In the genomic region with DNA sequence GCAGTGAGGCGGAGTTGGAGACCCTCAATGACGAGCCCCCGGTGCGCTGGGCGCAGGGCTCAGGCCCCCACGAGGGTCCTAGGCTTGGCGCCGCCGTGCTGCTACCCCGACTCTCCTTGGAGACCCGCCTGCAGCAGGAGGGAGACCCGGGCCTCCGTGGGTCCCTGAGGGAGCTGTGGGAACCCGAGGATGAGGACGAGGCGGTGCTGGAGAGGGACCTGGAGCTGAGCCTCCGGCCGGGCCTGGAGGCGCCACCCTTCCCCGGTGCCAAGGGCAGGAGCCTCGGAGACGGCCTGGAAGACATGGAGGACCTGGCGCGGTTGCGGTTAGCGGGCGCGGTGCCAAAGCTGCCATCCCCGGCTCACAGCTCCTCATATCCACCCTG, we compare ENCODE assay signal across 8 cellular contexts.
A peak's percentile ranks its signal among the peaks of the same experiment; 100 is the strongest.
DNase-seq lines count a peak whose midpoint lies in the region; ATAC-seq and TF ChIP-seq lines count a peak whose summit lies in the region.

No MANE protein-coding gene starts in this region.

- no peaks in the 10 kb centered on the region for H3K79me2 ChIP-seq in SU-DHL-6 (ENCODE audit: insufficient read depth, low read length)

- H3K4me3 ChIP-seq in SU-DHL-6 (ENCODE audit: insufficient read depth, low read length, poor library complexity, severe bottlenecking) (peak overlapping the region; percentile 46), iPS-15b (ENCODE audit: low read depth, low read length) (peak overlapping the region; percentile 59)

- H3K36me3 ChIP-seq in SU-DHL-6 (ENCODE audit: low read length) (no peaks in the 10 kb centered on the region), iPS-15b (ENCODE audit: control insufficient read depth, insufficient read depth, low read length) (no peaks in the 10 kb centered on the region)

- H3K9me2 ChIP-seq in SU-DHL-6 (replicated peaks; ENCODE audit: insufficient read depth, low read length), result no peaks in the 10 kb centered on the region

- peak overlapping the region; percentile 46 for H2AFZ ChIP-seq in SU-DHL-6 (ENCODE audit: low read depth, low read length, severe bottlenecking)

- no peak overlapping the region for H3K27ac Mint-ChIP-seq in stimulated activated effector memory CD8-positive, alpha-beta T cell treated with anti-CD3 and anti-CD28 coated beads, Interleukin-12 subunit alpha, Interleukin-12 subunit beta, amount 100 ng/mL, for 72 hours
- no peak overlapping the region for H3K27ac Mint-ChIP-seq in activated naive CD4-positive, alpha-beta T cell treated with anti-CD3 and anti-CD28 coated beads, Interleukin-2, amount 10 ng/mL, durations not matched to agents 7 days and 5 days

- no peaks in the 10 kb centered on the region for H4K20me1 ChIP-seq in SU-DHL-6 (ENCODE audit: low read depth, low read length)

- DNase-seq in NCI-H1092 treated with DMSO at 0.1 percent for 48 hours (lab: John Stamatoyannopoulos, UW) (peak; percentile 15), NCI-H1092 (lab: John Stamatoyannopoulos, UW) (no peak), NCI-H226 (no peak)
- DNase-seq in stimulated activated effector memory CD8-positive, alpha-beta T cell treated with anti-CD3 and anti-CD28 coated beads, Interleukin-12 subunit alpha, Interleukin-12 subunit beta, amount 100 ng/mL, for 72 hours (ENCODE audit: low spot score in 2 of 2), result no peak
- no peak for DNase-seq in activated naive CD4-positive, alpha-beta T cell treated with anti-CD3 and anti-CD28 coated beads, Interleukin-2, amount 10 ng/mL, durations not matched to agents 7 days and 5 days
- no peak for DNase-seq in activated CD8-positive, alpha-beta memory T cell treated with anti-CD3 and anti-CD28 coated beads for 24 hours

- peaks cover 8% of the 10 kb centered on the region for H3K4me1 Mint-ChIP-seq in stimulated activated effector memory CD8-positive, alpha-beta T cell treated with anti-CD3 and anti-CD28 coated beads, Interleukin-12 subunit alpha, Interleukin-12 subunit beta, amount 100 ng/mL, for 72 hours
- peaks cover 18% of the 10 kb centered on the region for H3K4me1 Mint-ChIP-seq in activated naive CD4-positive, alpha-beta T cell treated with anti-CD3 and anti-CD28 coated beads, Interleukin-2, amount 10 ng/mL, durations not matched to agents 7 days and 5 days

- no peak overlapping the region for H3K27ac ChIP-seq in SU-DHL-6 (ENCODE audit: low read depth, low read length)

- H3K4me1 ChIP-seq in iPS-15b (ENCODE audit: control insufficient read depth, insufficient read depth, low read length), result peaks cover 2% of the 10 kb centered on the region

- no peaks in the 10 kb centered on the region for H3K9me3 ChIP-seq in SU-DHL-6 (ENCODE audit: insufficient read depth, low read length)
- no peaks in the 10 kb centered on the region for H3K9me3 ChIP-seq in iPS-15b (ENCODE audit: control insufficient read depth, insufficient read depth, low read length)

- H3K27me3 ChIP-seq in SU-DHL-6 (ENCODE audit: low read length), result no peaks in the 10 kb centered on the region
- peaks cover 6% of the 10 kb centered on the region for H3K27me3 ChIP-seq in iPS-15b (ENCODE audit: control insufficient read depth, insufficient read depth, low read length)

- H3K4me3 Mint-ChIP-seq in stimulated activated effector memory CD8-positive, alpha-beta T cell treated with anti-CD3 and anti-CD28 coated beads, Interleukin-12 subunit alpha, Interleukin-12 subunit beta, amount 100 ng/mL, for 72 hours, result peak overlapping the region; percentile 68
- H3K4me3 Mint-ChIP-seq in activated naive CD4-positive, alpha-beta T cell treated with anti-CD3 and anti-CD28 coated beads, Interleukin-2, amount 10 ng/mL, durations not matched to agents 7 days and 5 days, result no peak overlapping the region

- ATAC-seq in stimulated activated effector memory CD8-positive, alpha-beta T cell treated with anti-CD3 and anti-CD28 coated beads, Interleukin-12 subunit alpha, Interleukin-12 subunit beta, amount 100 ng/mL, for 72 hours, result no peak

- H3F3A ChIP-seq in SU-DHL-6 (ENCODE audit: insufficient read depth), result 0 out of 2 replicates have a peak, but pooled peaks cover 6% of the 10 kb centered on the region

- H3K9ac ChIP-seq in SU-DHL-6 (ENCODE audit: low read length) (peak overlapping the region; percentile 53), iPS-15b (ENCODE audit: low read depth, low read length) (peak overlapping the region; percentile 54)

- H3K4me2 ChIP-seq in SU-DHL-6 (ENCODE audit: low read depth, low read length, poor library complexity, severe bottlenecking), result peak overlapping the region; percentile 53

- H3K27me3 Mint-ChIP-seq in activated naive CD4-positive, alpha-beta T cell treated with anti-CD3 and anti-CD28 coated beads, Interleukin-2, amount 10 ng/mL, durations not matched to agents 7 days and 5 days, result peaks cover 51% of the 10 kb centered on the region

- H3K9me3 Mint-ChIP-seq in stimulated activated effector memory CD8-positive, alpha-beta T cell treated with anti-CD3 and anti-CD28 coated beads, Interleukin-12 subunit alpha, Interleukin-12 subunit beta, amount 100 ng/mL, for 72 hours, result no peaks in the 10 kb centered on the region
- no peaks in the 10 kb centered on the region for H3K9me3 Mint-ChIP-seq in activated naive CD4-positive, alpha-beta T cell treated with anti-CD3 and anti-CD28 coated beads, Interleukin-2, amount 10 ng/mL, durations not matched to agents 7 days and 5 days

- H3K36me3 Mint-ChIP-seq in stimulated activated effector memory CD8-positive, alpha-beta T cell treated with anti-CD3 and anti-CD28 coated beads, Interleukin-12 subunit alpha, Interleukin-12 subunit beta, amount 100 ng/mL, for 72 hours, result no peaks in the 10 kb centered on the region
- H3K36me3 Mint-ChIP-seq in activated naive CD4-positive, alpha-beta T cell treated with anti-CD3 and anti-CD28 coated beads, Interleukin-2, amount 10 ng/mL, durations not matched to agents 7 days and 5 days, result no peaks in the 10 kb centered on the region

- CTCF ChIA-PET in activated naive CD4-positive, alpha-beta T cell treated with anti-CD3 and anti-CD28 coated beads, Interleukin-2, amount 10 ng/mL, durations not matched to agents 7 days and 5 days (lab: Charles Lee), result interaction anchor here (1.2 to 1.8 kb wide), 4 partner anchors 12 to 174 kb away, joined by 3 to 13 read pairs (median 6); partner anchors contain the start of genes GALK1 and SMIM5

- no peak for TF ChIP-seq CTCF in SU-DHL-6 (IDR thresholded peaks at IDR 0.05; ENCODE audit: insufficient read depth, low read length, poor library complexity, severe bottlenecking)
